Comparison of ENCODE assay signal across 9 cellular contexts in genomic region chr4:186726440-186727148, GRCh38. TPM values are rescaled to one million over a fixed set of nuclear protein-coding genes. Genes with fewer than 3 reads are reported as not detected.
DNase-seq lines count a peak whose midpoint lies in the region; ATAC-seq, FAIRE-seq and TF ChIP-seq lines count a peak whose summit lies in the region.
"Had no signal": no experiment of that assay in that cellular context is flagged by ENCODE, and none has a peak within 500 bp of the region (broad histone marks: within the 10 kb centered on the region; RNA-seq: fewer than 3 reads in every experiment).

No MANE protein-coding gene starts in this region.

- H3K27me3 ChIP-seq in bronchial epithelial cell (ENCODE audit: control insufficient read depth, insufficient read depth, low read length) = no peaks in the 10 kb centered on the region
- H3K27me3 ChIP-seq in spleen (replicated peaks in 1 of 7) = peaks cover 2 to 81% (median 53%) of the 10 kb centered on the region in 7 donors

- WGBS in spleen, 5 donors = 2 to 6% (median 4%) methylated on average over 39 to 80 of the region's 80 CpGs

- intact Hi-C loops in kidney (cut with DNase I) (no loop called here), spleen (cut with DNase I; ENCODE audit: low total_unique reads) (no loop called here)

- ATAC-seq in GM21515 (IDR thresholded peaks at IDR 0.05; ENCODE audit: unreplicated experiment) = no peak

- peak overlapping the region; percentile 61 for H3K4me3 ChIP-seq in bronchial epithelial cell (ENCODE audit: low read depth, low read length)
- peak overlapping the region; percentile 77 to 92 for H3K4me3 ChIP-seq in kidney (ENCODE audit: low read length in 2 of 2)
- peak overlapping the region; percentile 2 to 74 (median 36) for H3K4me3 ChIP-seq in spleen

- TF ChIP-seq POLR2A in spleen (IDR thresholded peaks at IDR 0.05) = no peak

- H3K9me3 ChIP-seq in kidney (ENCODE audit: control insufficient read depth in 1 of 2, low read length in 2 of 2) (no peaks in the 10 kb centered on the region), spleen (peaks cover 0 to 7% (median 0%) of the 10 kb centered on the region in 8 donors)

- DNase-seq in NCI-H2081 (lab: John Stamatoyannopoulos, UW) (peak; percentile 13 to 49), NCI-H2081 treated with DMSO at 0.1 percent for 48 hours (lab: John Stamatoyannopoulos, UW) (no peak), NCI-H510A treated with DMSO at 0.1 percent for 48 hours (lab: John Stamatoyannopoulos, UW) (peak; percentile 41), bronchial epithelial cell (ENCODE audit: low read depth) (peak; percentile 64), kidney (peak; percentile 89), spleen (no peak), middle frontal gyrus (ENCODE audit: extremely low spot score, low spot score) (no peak)
- DNase-seq: activated T-cell treated with anti-CD3 and anti-CD28 coated beads, Interleukin-2, amount 50 U/mL, for 4 hours had no signal

- FAIRE-seq in bronchial epithelial cell (lab: Jason Lieb, UNC) (no peak), kidney (lab: Jason Lieb, UNC) (no peak)

- H3K36me3 ChIP-seq in bronchial epithelial cell (ENCODE audit: control insufficient read depth, insufficient read depth, low read length) (no peaks in the 10 kb centered on the region), kidney (ENCODE audit: control insufficient read depth in 1 of 2, insufficient read depth in 2 of 2, low read length in 2 of 2) (no peaks in the 10 kb centered on the region), spleen (no peaks in the 10 kb centered on the region)

- no peak for TF ChIP-seq CTCF in bronchial epithelial cell (IDR thresholded peaks at IDR 0.05; ENCODE audit: insufficient read depth, low read length, severe bottlenecking)
- TF ChIP-seq CTCF in kidney (IDR thresholded peaks at IDR 0.05; ENCODE audit: borderline replicate concordance, extremely low read depth, insufficient read depth) = no peak
- no peak for TF ChIP-seq CTCF in spleen (IDR thresholded peaks at IDR 0.05 in 8 of 11, conservative IDR thresholded peaks at IDR 0.05 in 3 of 11)

- peak overlapping the region; percentile 81 to 90 for H3K27ac ChIP-seq in kidney (ENCODE audit: low read depth in 2 of 2, low read length in 2 of 2)
- H3K27ac ChIP-seq in spleen = peak overlapping the region in 5 of 8 donors; percentile 5 to 61 (median 51)

- peak overlapping the region; percentile 57 to 93 for H3K9ac ChIP-seq in kidney (ENCODE audit: low read length in 2 of 2)

- H3K4me1 ChIP-seq in kidney (ENCODE audit: control insufficient read depth in 1 of 2, insufficient read depth in 1 of 2, low read depth in 1 of 2, low read length in 2 of 2) = no peaks in the 10 kb centered on the region
- H3K4me1 ChIP-seq in spleen = peaks cover 0 to 49% (median 38%) of the 10 kb centered on the region in 6 donors

RNA-seq across cellular contexts. Expression of gene FAT1, which starts 2.9 kb away (rescaled TPM):
- total RNA-seq in bronchial epithelial cell (237 and 301 TPM in 2 replicates), kidney (254 TPM), spleen (10 to 100 TPM in 1 of 7 donors, 1 to 10 TPM in 6; 4.2 to 20.0 (median 6.8) TPM)
- polyA plus RNA-seq in kidney (ENCODE audit: insufficient read depth, low read depth, low replicate concordance) (62.2 TPM), spleen (1 to 10 TPM in 2 of 3 donors, under 1 TPM in 1; 0.87 to 1.9 (median 1.7) TPM)

Comparison
In these comparisons a context has a peak if more than half of its experiments do, and no peak if none do; other contexts are left out.
1. DNase-seq: peak in NCI-H2081 (2 of 2), NCI-H510A treated with DMSO at 0.1 percent for 48 hours (single experiment), bronchial epithelial cell (single experiment) and kidney (single experiment); none in NCI-H2081 treated with DMSO at 0.1 percent for 48 hours (single experiment), spleen (single experiment) and middle frontal gyrus (single experiment).
2. RNA of gene FAT1, which starts 2.9 kb away (total RNA-seq): 254 TPM in kidney (single experiment) and 237 to 301 TPM in bronchial epithelial cell; 4.2 to 20.0 TPM in spleen; every median in the first group is over 10 times any median in the second.
3. Peak in every context shown above with its lines, with median percentiles within 50 percentile points of each other: H3K4me3 ChIP-seq.